10 cellular contexts compared by ENCODE assay signal in the genomic region with DNA sequence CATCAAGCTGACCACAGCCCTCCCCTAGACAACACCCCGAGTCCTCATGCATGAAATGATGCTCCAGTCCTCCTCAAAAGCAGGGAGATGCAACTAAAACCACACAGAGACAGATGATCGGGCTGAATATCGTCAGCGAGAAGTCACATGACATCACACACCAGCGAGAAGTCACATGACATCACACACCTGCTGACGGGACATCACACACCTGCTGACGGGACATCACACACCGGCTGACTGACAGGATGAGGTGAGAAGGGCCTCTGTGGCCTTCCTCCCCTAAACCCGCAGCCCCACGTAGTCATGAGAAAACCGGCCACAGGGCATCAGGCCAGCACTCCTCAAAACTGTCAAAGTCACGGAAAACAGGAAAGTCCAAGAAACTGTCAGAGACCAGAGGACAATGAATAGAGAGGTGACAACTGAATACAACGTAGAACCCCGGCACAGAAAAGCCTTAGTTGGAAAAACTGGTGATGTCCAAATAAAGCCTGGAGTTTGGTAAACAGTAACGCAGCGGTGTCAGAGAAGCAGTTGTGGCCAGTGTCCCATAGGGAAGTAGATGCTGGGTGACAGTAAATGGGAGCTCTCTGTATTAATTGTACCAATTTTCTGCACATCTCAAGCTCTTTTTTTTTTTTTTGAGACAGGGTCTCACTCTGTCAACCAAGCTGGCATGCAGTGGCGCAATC.
DNase-seq lines count a peak whose midpoint lies in the region; ATAC-seq lines count a peak whose summit lies in the region.
"Had no signal": no experiment of that assay in that cellular context is flagged by ENCODE, and none has a peak within 500 bp of the region (broad histone marks: within the 10 kb centered on the region; RNA-seq: fewer than 3 reads in every experiment).

No MANE protein-coding gene starts in this region.

- H3K4me3 Mint-ChIP-seq in stimulated activated naive B cell treated with anti-CD40 and anti-IgM and Interleukin-4, amounts not matched to agents 10 μg/mL and 1 μg/mL and 100 μg/mL, for 72 hours = peak overlapping the region in 1 of 2 donors; percentile 44

- H3K9me3 Mint-ChIP-seq in stimulated activated naive B cell treated with anti-CD40 and anti-IgM and Interleukin-4, amounts not matched to agents 10 μg/mL and 1 μg/mL and 100 μg/mL, for 72 hours = no peaks in the 10 kb centered on the region

- H3K27me3 Mint-ChIP-seq in stimulated activated naive B cell treated with anti-CD40 and anti-IgM and Interleukin-4, amounts not matched to agents 10 μg/mL and 1 μg/mL and 100 μg/mL, for 72 hours = no peaks in the 10 kb centered on the region

- H3K27ac Mint-ChIP-seq in stimulated activated naive B cell treated with anti-CD40 and anti-IgM and Interleukin-4, amounts not matched to agents 10 μg/mL and 1 μg/mL and 100 μg/mL, for 72 hours = peak overlapping the region; percentile 68

- ATAC-seq in activated CD4-positive, CD25-positive, alpha-beta regulatory T cell treated with anti-CD3 and anti-CD28 coated beads, Interleukin-2, amount 50 U/mL, for 24 hours = peak; percentile 53 to 56
- no peak for ATAC-seq in stimulated activated naive B cell treated with anti-CD40 and anti-IgM and Interleukin-4, amounts not matched to agents 10 μg/mL and 1 μg/mL and 100 μg/mL, for 72 hours (replicated peaks)

- H3K36me3 Mint-ChIP-seq in stimulated activated naive B cell treated with anti-CD40 and anti-IgM and Interleukin-4, amounts not matched to agents 10 μg/mL and 1 μg/mL and 100 μg/mL, for 72 hours = peaks cover 49 to 65% of the 10 kb centered on the region in 2 donors

- no peak for DNase-seq in activated CD4-positive, CD25-positive, alpha-beta regulatory T cell (lab: John Stamatoyannopoulos, UW)
- peak; percentile 51 for DNase-seq in activated CD4-positive, alpha-beta T cell treated with anti-CD3 and anti-CD28 coated beads, Interleukin-2, amount 50 U/mL, for 1 hour
- peak; percentile 48 for DNase-seq in effector CD8-positive, alpha-beta T cell (lab: John Stamatoyannopoulos, UW)
- DNase-seq in stimulated activated naive B cell treated with anti-CD40 and anti-IgM and Interleukin-4, amounts not matched to agents 10 μg/mL and 1 μg/mL and 100 μg/mL, for 72 hours = no peak
- DNase-seq in cortex of kidney (lab: John Stamatoyannopoulos, UW) (no peak), DMS53 (lab: John Stamatoyannopoulos, UW) (no peak), NCI-H446 (lab: John Stamatoyannopoulos, UW) (no peak)
- DNase-seq: NCI-H1105 treated with DMSO at 0.1 percent for 48 hours, SIG-M5 had no signal

- H3K4me1 Mint-ChIP-seq in stimulated activated naive B cell treated with anti-CD40 and anti-IgM and Interleukin-4, amounts not matched to agents 10 μg/mL and 1 μg/mL and 100 μg/mL, for 72 hours = peaks cover 49 to 89% of the 10 kb centered on the region in 2 donors

Comparison
In these comparisons a context has a peak if more than half of its experiments do, and no peak if none do; other contexts are left out.
1. ATAC-seq: peak in activated CD4-positive, CD25-positive, alpha-beta regulatory T cell treated with anti-CD3 and anti-CD28 coated beads, Interleukin-2, amount 50 U/mL, for 24 hours (2 of 2); none in stimulated activated naive B cell treated with anti-CD40 and anti-IgM and Interleukin-4, amounts not matched to agents 10 μg/mL and 1 μg/mL and 100 μg/mL, for 72 hours (0 of 2).
2. DNase-seq: peak in activated CD4-positive, alpha-beta T cell treated with anti-CD3 and anti-CD28 coated beads, Interleukin-2, amount 50 U/mL, for 1 hour (single experiment) and effector CD8-positive, alpha-beta T cell (single experiment); none in activated CD4-positive, CD25-positive, alpha-beta regulatory T cell (0 of 4), stimulated activated naive B cell treated with anti-CD40 and anti-IgM and Interleukin-4, amounts not matched to agents 10 μg/mL and 1 μg/mL and 100 μg/mL, for 72 hours (single experiment), cortex of kidney (single experiment), DMS53 (single experiment) and NCI-H446 (0 of 2).